ENCODE assay signal across 20 cellular contexts in the genomic region with DNA sequence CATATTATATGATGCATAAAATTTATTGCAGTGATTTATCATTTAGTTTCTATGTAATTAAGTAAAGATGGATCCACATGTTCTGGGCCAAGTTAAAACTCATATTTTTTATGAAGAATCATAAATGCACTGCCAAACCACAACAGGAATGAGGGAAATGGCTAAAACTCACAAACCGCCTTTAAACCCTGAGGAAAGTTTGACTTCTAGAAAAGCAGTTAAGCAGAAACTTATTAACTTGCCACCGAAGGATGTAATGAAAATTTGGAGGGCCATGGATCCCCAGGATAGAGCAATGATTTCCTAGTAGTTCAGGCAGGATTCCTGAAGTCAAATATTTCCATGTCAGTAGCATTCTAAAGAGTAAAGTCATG.
DNase-seq lines count a peak whose midpoint lies in the region; ATAC-seq and TF ChIP-seq lines count a peak whose summit lies in the region.
"Had no signal": no experiment of that assay in that cellular context is flagged by ENCODE, and none has a peak within 500 bp of the region (broad histone marks: within the 10 kb centered on the region; RNA-seq: fewer than 3 reads in every experiment).

No MANE protein-coding gene starts in this region.

- ATAC-seq in heart right ventricle, result no peak
- ATAC-seq: stimulated activated memory B cell treated with anti-CD40 and anti-IgM and Interleukin-4, amounts not matched to agents 10 μg/mL and 1 μg/mL and 100 μg/mL, for 72 hours had no signal

- H3K27ac ChIP-seq in uterus, result peak overlapping the region; percentile 43 to 64
- H3K27ac ChIP-seq in heart right ventricle, result no peak overlapping the region

- H3K27me3 ChIP-seq in uterus (no peaks in the 10 kb centered on the region), heart right ventricle (peaks cover 0 to 8% (median 0%) of the 10 kb centered on the region in 7 donors)
- H3K27me3 ChIP-seq: MG63 had no signal

- H3K4me3 ChIP-seq in astrocyte of the cerebellum (ENCODE audit: low read depth, low read length) (no peak overlapping the region), fibroblast of the aortic adventitia (ENCODE audit: low read depth, low read length) (no peak overlapping the region), uterus (no peak overlapping the region), heart right ventricle (no peak overlapping the region)
- H3K4me3 ChIP-seq: MG63 had no signal

- in situ Hi-C loops in astrocyte of the cerebellum (cut with HindIII; ENCODE audit: low sequenced_read_pairs), result no loop called here

- WGBS in heart right ventricle, 2 donors, result 80 to 94% methylated on average over 2 of the region's 2 CpGs

- H3K4me1 ChIP-seq in uterus, result peaks cover 0 to 10% of the 10 kb centered on the region in 2 donors
- no peaks in the 10 kb centered on the region for H3K4me1 ChIP-seq in heart right ventricle

- no peak for TF ChIP-seq POLR2A in uterus (IDR thresholded peaks at IDR 0.05)

- intact Hi-C loops in uterus (cut with DNase I; ENCODE audit: low total_unique reads) (no loop called here), heart right ventricle (cut with DNase I) (loop anchor here in 1 of 10 donors (10.0 kb wide), 1 partner anchor 1061 kb away; no protein-coding TSS in a partner anchor)

- H3K36me3 ChIP-seq in uterus, result no peaks in the 10 kb centered on the region
- no peaks in the 10 kb centered on the region for H3K36me3 ChIP-seq in heart right ventricle
- H3K36me3 ChIP-seq: MG63 had no signal

- DNase-seq in HCEC 1CT, result peak; percentile 43
- peak; percentile 77 for DNase-seq in astrocyte of the cerebellum (ENCODE audit: low read depth)
- peak; percentile 90 for DNase-seq in fibroblast of the aortic adventitia (ENCODE audit: low read depth)
- no peak for DNase-seq in uterus
- DNase-seq in epidermal melanocyte (ENCODE audit: insufficient read length, low spot score), result no peak
- DNase-seq in heart right ventricle, result no peak
- DNase-seq in Kasumi-1 (lab: John Stamatoyannopoulos, UW), result no peak
- DNase-seq: activated CD4-positive, CD25-positive, alpha-beta regulatory T cell; CD4-positive, CD25-positive, alpha-beta regulatory T cell; DMS79 treated with DMSO at 0.1 percent for 48 hours; GOT3; left ventricle myocardium superior; naive B cell; NCI-H1694; NCI-H345; NK-92 treated with Interleukin-12 subunit alpha and Interleukin-12 subunit beta, amount 100 ng/mL, for 24 hours; posterior cingulate gyrus; SHP77 had no signal

- no peak for TF ChIP-seq CTCF in astrocyte of the cerebellum (IDR thresholded peaks at IDR 0.05; ENCODE audit: low read depth, low read length, missing control alignments)
- no peak for TF ChIP-seq CTCF in fibroblast of the aortic adventitia (IDR thresholded peaks at IDR 0.05; ENCODE audit: insufficient read depth, low read length)
- no peak for TF ChIP-seq CTCF in uterus (IDR thresholded peaks at IDR 0.05)
- no peak for TF ChIP-seq CTCF in heart right ventricle (IDR thresholded peaks at IDR 0.05)

- H3K9me3 ChIP-seq in uterus (no peaks in the 10 kb centered on the region), heart right ventricle (no peaks in the 10 kb centered on the region)
- H3K9me3 ChIP-seq: MG63 had no signal

Comparison
In these comparisons a context has a peak if more than half of its experiments do, and no peak if none do; other contexts are left out.
1. DNase-seq: peak in HCEC 1CT (single experiment), astrocyte of the cerebellum (single experiment) and fibroblast of the aortic adventitia (single experiment); none in uterus (0 of 2), epidermal melanocyte (single experiment), heart right ventricle (0 of 2) and Kasumi-1 (0 of 2).
2. H3K27ac ChIP-seq: peak in uterus (2 of 2); none in heart right ventricle (0 of 10).